17 cellular contexts compared by ENCODE assay signal in the genomic region with DNA sequence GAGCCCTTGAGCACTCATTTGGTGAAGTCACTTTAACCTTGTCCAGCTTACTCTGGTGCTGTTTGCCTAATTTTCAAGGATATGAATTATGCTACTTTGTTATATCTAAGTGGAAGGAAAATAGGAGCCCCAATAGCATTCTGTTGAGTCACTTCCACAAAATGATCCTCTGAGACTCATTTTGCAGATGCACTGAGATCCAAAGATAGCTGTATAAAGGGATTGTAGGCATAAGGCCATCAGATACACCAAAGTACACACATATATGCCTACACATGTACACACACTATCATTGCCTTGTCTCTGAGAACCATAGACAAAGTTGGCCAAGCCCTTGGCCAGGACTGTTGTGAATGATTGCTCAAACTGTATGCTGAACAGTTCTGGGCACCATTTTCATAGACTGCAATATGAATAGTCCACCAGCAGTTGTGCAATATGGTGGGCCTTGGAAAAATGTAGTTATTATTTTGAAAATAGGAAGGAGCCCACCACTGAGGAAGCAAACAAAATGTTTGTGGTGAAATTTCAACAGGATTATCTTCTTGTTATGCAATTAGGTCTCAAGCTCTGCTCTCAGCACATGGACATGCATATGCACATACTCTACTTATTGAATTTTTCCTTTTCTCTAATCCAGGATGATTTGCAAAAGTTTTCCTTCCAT.
DNase-seq lines count a peak whose midpoint lies in the region; ATAC-seq, FAIRE-seq and TF ChIP-seq lines count a peak whose summit lies in the region.
"Had no signal": no experiment of that assay in that cellular context is flagged by ENCODE, and none has a peak within 500 bp of the region (broad histone marks: within the 10 kb centered on the region; RNA-seq: fewer than 3 reads in every experiment).

No MANE protein-coding gene starts in this region.

- no peak overlapping the region for H3K27ac ChIP-seq in RWPE1
- H3K27ac ChIP-seq: stomach had no signal

- TF ChIP-seq CTCF in AG10803 (conservative IDR thresholded peaks at IDR 0.05; ENCODE audit: low read length) (no peak), RWPE1 (conservative IDR thresholded peaks at IDR 0.05; ENCODE audit: low read depth) (no peak), fibroblast of pulmonary artery (IDR thresholded peaks at IDR 0.05; ENCODE audit: low read length, missing control alignments) (no peak)

- H3K27me3 Mint-ChIP-seq in immature natural killer cell (ENCODE audit: low read depth in 3 of 3) = peaks cover 0 to 2% (median 0%) of the 10 kb centered on the region in 3 donors

- DNase-seq in AG10803 (ENCODE audit: low read depth) (peak; percentile 61), HTR-8/SVneo (ENCODE audit: insufficient read length, low spot score) (peak; percentile 10), RWPE1 (ENCODE audit: low spot score) (peak; percentile 10), fibroblast of pulmonary artery (ENCODE audit: low read depth) (peak; percentile 50), NCI-H1436 treated with DMSO at 0.1 percent for 48 hours (lab: John Stamatoyannopoulos, UW) (no peak), immature natural killer cell (no peak)
- no peak for DNase-seq in stimulated activated CD4-positive, alpha-beta T cell treated with anti-CD3 and anti-CD28 coated beads, Interleukin-1b, Interleukin-23, amount 100 ng/mL, for 48 hours
- DNase-seq: activated CD4-positive, CD25-positive, alpha-beta regulatory T cell treated with anti-CD3 and anti-CD28 coated beads, Interleukin-2, amount 50 U/mL, for 72 hours; central memory CD4-positive, alpha-beta T cell; COR-L47; effector memory CD4-positive, alpha-beta T cell; KBM-7; nucleus accumbens; right cardiac atrium; SHP77 treated with DMSO at 0.1 percent for 48 hours; stomach had no signal

- CTCF ChIA-PET in RWPE1 (lab: Yijun Ruan, JAX) = no interaction called here

- H3K4me1 Mint-ChIP-seq in immature natural killer cell = no peaks in the 10 kb centered on the region

- no peak overlapping the region for H3K4me3 ChIP-seq in AG10803 (ENCODE audit: low read length)
- no peak overlapping the region for H3K4me3 ChIP-seq in fibroblast of pulmonary artery (replicated peaks; ENCODE audit: low read depth, low read length)
- H3K4me3 ChIP-seq: stomach had no signal

- no peaks in the 10 kb centered on the region for H3K9me3 Mint-ChIP-seq in immature natural killer cell

- POLR2A ChIA-PET in RWPE1 (lab: Yijun Ruan, JAX; ENCODE audit: low non-redundant PET) = no interaction called here

- no peak for ATAC-seq in HG03432 (IDR thresholded peaks at IDR 0.05; ENCODE audit: unreplicated experiment)
- ATAC-seq: right cardiac atrium had no signal

- H3K36me3 Mint-ChIP-seq in immature natural killer cell = no peaks in the 10 kb centered on the region

- H3K4me3 Mint-ChIP-seq in immature natural killer cell = no peak overlapping the region

- no peak overlapping the region for H3K27ac Mint-ChIP-seq in immature natural killer cell

- FAIRE-seq in HTR-8/SVneo (lab: Jason Lieb, UNC) = no peak

Comparison
In these comparisons a context has a peak if more than half of its experiments do, and no peak if none do; other contexts are left out.
1. DNase-seq: peak in AG10803 (single experiment), HTR-8/SVneo (single experiment), RWPE1 (single experiment) and fibroblast of pulmonary artery (single experiment); none in stimulated activated CD4-positive, alpha-beta T cell treated with anti-CD3 and anti-CD28 coated beads, Interleukin-1b, Interleukin-23, amount 100 ng/mL, for 48 hours (single experiment), NCI-H1436 treated with DMSO at 0.1 percent for 48 hours (single experiment) and immature natural killer cell (0 of 3).